ENCODE assay signal across 13 cellular contexts in genomic region chr5:181071257-181071656, GRCh38. TPM values are rescaled to one million over a fixed set of nuclear protein-coding genes. Genes with fewer than 3 reads are reported as not detected.
"Had no signal": no experiment of that assay in that cellular context is flagged by ENCODE, and none has a peak within 500 bp of the region (broad histone marks: within the 10 kb centered on the region; RNA-seq: fewer than 3 reads in every experiment).

No MANE protein-coding gene starts in this region.

- H3K4me3 Mint-ChIP-seq: HFFc6, IgD-negative memory B cell had no signal

- DNase-seq: GM23248, GOT3, HFFc6, KBM-7 had no signal

- H3K9ac ChIP-seq: GM23248, KMS-11 had no signal

- H3K9me3 ChIP-seq: HAP-1 had no signal

- H3K4me1 ChIP-seq: HAP-1 had no signal

- H3K27ac ChIP-seq: GM23248, HL-60, KMS-11 had no signal

- H3K4me3 ChIP-seq: GM23248, HAP-1 had no signal

- H3K27ac Mint-ChIP-seq: HFFc6, IgD-negative memory B cell had no signal

- H3K9me3 Mint-ChIP-seq: IgD-negative memory B cell had no signal

- H3K36me3 ChIP-seq: HAP-1 had no signal

- ATAC-seq: HCT116 had no signal

- H3K4me2 ChIP-seq: KMS-11 had no signal

- H3K36me3 Mint-ChIP-seq: IgD-negative memory B cell had no signal

- H2AFZ ChIP-seq: GM23248 had no signal

RNA-seq across cellular contexts. Expression of gene BTNL9, which starts 31.2 kb away (rescaled TPM):
- total RNA-seq: GM23248, HFFc6 had no signal

RNA-seq across cellular contexts. Expression of gene OR2V1, which starts 59.7 kb away (rescaled TPM):
- total RNA-seq: GM23248, H4, H7, HepG2, HFFc6, HT1080 had no signal
